In genomic region chr1:120068683-120069066, GRCh38 we compare ENCODE assay signal across 8 cellular contexts. TPM values are rescaled to one million over a fixed set of nuclear protein-coding genes. Genes with fewer than 3 reads are reported as not detected.
DNase-seq lines count a peak whose midpoint lies in the region; ATAC-seq and TF ChIP-seq lines count a peak whose summit lies in the region.
"Not testable (repeated sequence)": the region's sequence is repeated elsewhere in the genome, so short reads cannot be mapped to it uniquely, and the experiment has no call there.

No MANE protein-coding gene starts in this region.

- 0% methylated on average over 13 of the region's 28 CpGs; no CpG with 5 or more reads in 1 of the 2 donors for WGBS in body of pancreas, 2 donors
- WGBS in mesendoderm (ENCODE audit: extremely low coverage, insufficient coverage, low lambda C conversion rate) = no CpG with 5 or more reads among the region's 28 CpGs
- WGBS in upper lobe of left lung, 2 donors = no CpG with 5 or more reads among the region's 28 CpGs

- H2AK5ac ChIP-seq in mesendoderm (ENCODE audit: low read length) = not testable (repeated sequence)

- H3K27ac ChIP-seq in body of pancreas (peak overlapping the region; percentile 6 to 83 (median 80)), foreskin keratinocyte (peak overlapping the region; percentile 54), upper lobe of left lung (peak overlapping the region; percentile 80 to 91 (median 88))
- H3K27ac ChIP-seq in mesendoderm (ENCODE audit: low read depth, low read length) = not testable (repeated sequence)

- not testable (repeated sequence) for H3K27me3 Mint-ChIP-seq in Calu3 (ENCODE audit: unreplicated experiment); activated CD8-positive, alpha-beta T cell treated with anti-CD3 and anti-CD28 coated beads, Interleukin-2, amount 10 ng/mL, durations not matched to agents 7 days and 5 days (ENCODE audit: low read depth)

- H3K27ac Mint-ChIP-seq in Calu3 (ENCODE audit: unreplicated experiment); activated CD8-positive, alpha-beta T cell treated with anti-CD3 and anti-CD28 coated beads, Interleukin-2, amount 10 ng/mL, durations not matched to agents 7 days and 5 days: not testable (repeated sequence)

- CTCF ChIA-PET in Calu3 (lab: Charles Lee); activated CD8-positive, alpha-beta T cell treated with anti-CD3 and anti-CD28 coated beads, Interleukin-2, amount 10 ng/mL, durations not matched to agents 7 days and 5 days (lab: Charles Lee): not testable (repeated sequence)

- not testable (repeated sequence) for H3K9me3 ChIP-seq in NT2/D1 (ENCODE audit: insufficient read depth, low read length); body of pancreas; upper lobe of left lung

- not testable (repeated sequence) for H3K36me3 ChIP-seq in NT2/D1 (ENCODE audit: insufficient read depth, insufficient read length, low read length); body of pancreas (replicated peaks in 1 of 2; ENCODE audit: insufficient read depth in 1 of 2, low read depth in 2 of 2); mesendoderm (ENCODE audit: control insufficient read depth, insufficient read depth, low read length); upper lobe of left lung

- DNase-seq in Calu3 (peak; percentile 8), body of pancreas (peak; percentile 8 to 26 (median 19))
- not testable (repeated sequence) for DNase-seq in NT2/D1 (ENCODE audit: low read depth, low spot score); foreskin keratinocyte; mesendoderm; skeletal muscle cell (ENCODE audit: low read depth); upper lobe of left lung
- DNase-seq in activated CD8-positive, alpha-beta T cell treated with anti-CD3 and anti-CD28 coated beads, Interleukin-2, amount 10 ng/mL, durations not matched to agents 7 days and 5 days = peak; percentile 23

- not testable (repeated sequence) for H3K79me1 ChIP-seq in mesendoderm (ENCODE audit: low read length)

- H3K4me1 Mint-ChIP-seq in Calu3 (ENCODE audit: low read depth, unreplicated experiment); activated CD8-positive, alpha-beta T cell treated with anti-CD3 and anti-CD28 coated beads, Interleukin-2, amount 10 ng/mL, durations not matched to agents 7 days and 5 days (ENCODE audit: low read depth): not testable (repeated sequence)

- not testable (repeated sequence) for H3K36me3 Mint-ChIP-seq in Calu3 (ENCODE audit: insufficient read depth, unreplicated experiment); activated CD8-positive, alpha-beta T cell treated with anti-CD3 and anti-CD28 coated beads, Interleukin-2, amount 10 ng/mL, durations not matched to agents 7 days and 5 days (ENCODE audit: low read depth)

- TF ChIP-seq CTCF in Calu3 (IDR thresholded peaks at IDR 0.05; ENCODE audit: unreplicated experiment); body of pancreas (IDR thresholded peaks at IDR 0.05); foreskin keratinocyte (conservative IDR thresholded peaks at IDR 0.05); upper lobe of left lung (IDR thresholded peaks at IDR 0.05): not testable (repeated sequence)

- not testable (repeated sequence) for H2BK5ac ChIP-seq in mesendoderm (ENCODE audit: low read length)

- not testable (repeated sequence) for H3K4me2 ChIP-seq in mesendoderm (ENCODE audit: low read length)

- not testable (repeated sequence) for TF ChIP-seq EP300 in upper lobe of left lung (IDR thresholded peaks at IDR 0.05)

- intact Hi-C loops in Calu3 (cut with micrococcal nuclease; ENCODE audit: unreplicated experiment); body of pancreas (cut with DNase I): not testable (repeated sequence)

- TF ChIP-seq POLR2A in body of pancreas (IDR thresholded peaks at IDR 0.05); upper lobe of left lung (IDR thresholded peaks at IDR 0.05): not testable (repeated sequence)

- not testable (repeated sequence) for H3K79me2 ChIP-seq in mesendoderm (ENCODE audit: control insufficient read depth, insufficient read depth, low read length)

- not testable (repeated sequence) for H3K4me1 ChIP-seq in NT2/D1 (ENCODE audit: insufficient read depth, insufficient read length); body of pancreas; foreskin keratinocyte; mesendoderm (ENCODE audit: control insufficient read depth, low read depth, low read length); upper lobe of left lung

- H3K4me3 ChIP-seq in NT2/D1 (ENCODE audit: insufficient read length, low read depth) = peak overlapping the region; percentile 39
- peak overlapping the region; percentile 47 to 69 for H3K4me3 ChIP-seq in body of pancreas
- H3K4me3 ChIP-seq in mesendoderm (ENCODE audit: low read length) = not testable (repeated sequence)
- H3K4me3 ChIP-seq in skeletal muscle cell (ENCODE audit: low read depth, low read length) = peak overlapping the region; percentile 52
- H3K4me3 ChIP-seq in upper lobe of left lung = peak overlapping the region; percentile 59 to 71 (median 66)

- peak overlapping the region; percentile 34 for H3K56ac ChIP-seq in mesendoderm (ENCODE audit: low read length)

- H2BK120ac ChIP-seq in mesendoderm (ENCODE audit: low read depth, low read length) = not testable (repeated sequence)

- POLR2A ChIA-PET in activated CD8-positive, alpha-beta T cell treated with anti-CD3 and anti-CD28 coated beads, Interleukin-2, amount 10 ng/mL, durations not matched to agents 7 days and 5 days (lab: Charles Lee) = not testable (repeated sequence)

- not testable (repeated sequence) for BruUV-seq in Calu3 (replicated peaks; lab: Mats Ljungman, UMichigan)

- H4K5ac ChIP-seq in mesendoderm (ENCODE audit: low read length) = not testable (repeated sequence)

- not testable (repeated sequence) for H4K8ac ChIP-seq in mesendoderm (ENCODE audit: low read depth, low read length)

- not testable (repeated sequence) for H3K4ac ChIP-seq in mesendoderm (ENCODE audit: low read depth, low read length)

- not testable (repeated sequence) for H3K27me3 ChIP-seq in NT2/D1 (ENCODE audit: insufficient read depth, insufficient read length); body of pancreas; foreskin keratinocyte; mesendoderm (ENCODE audit: insufficient read depth, low read length, poor library complexity); upper lobe of left lung

- peak overlapping the region; percentile 61 for H3K9ac ChIP-seq in NT2/D1 (ENCODE audit: insufficient read length, low read depth)
- not testable (repeated sequence) for H3K9ac ChIP-seq in mesendoderm (ENCODE audit: low read length)

- ATAC-seq in activated CD8-positive, alpha-beta T cell treated with anti-CD3 and anti-CD28 coated beads, Interleukin-2, amount 10 ng/mL, durations not matched to agents 7 days and 5 days; body of pancreas; foreskin keratinocyte; upper lobe of left lung (ENCODE audit: low FRiP score in 2 of 2): not testable (repeated sequence)

- not testable (repeated sequence) for H2BK15ac ChIP-seq in mesendoderm (replicated peaks; ENCODE audit: low read depth)

- H3K18ac ChIP-seq in mesendoderm (ENCODE audit: low read length) = not testable (repeated sequence)

- H3K23ac ChIP-seq in mesendoderm (ENCODE audit: low read length) = not testable (repeated sequence)

- peak overlapping the region; percentile 57 for H3K4me3 Mint-ChIP-seq in Calu3 (ENCODE audit: low read depth, unreplicated experiment)
- peak overlapping the region; percentile 60 for H3K4me3 Mint-ChIP-seq in activated CD8-positive, alpha-beta T cell treated with anti-CD3 and anti-CD28 coated beads, Interleukin-2, amount 10 ng/mL, durations not matched to agents 7 days and 5 days

- H3K9me3 Mint-ChIP-seq in Calu3 (ENCODE audit: low read depth, unreplicated experiment); activated CD8-positive, alpha-beta T cell treated with anti-CD3 and anti-CD28 coated beads, Interleukin-2, amount 10 ng/mL, durations not matched to agents 7 days and 5 days (ENCODE audit: insufficient read depth): not testable (repeated sequence)

RNA-seq across cellular contexts. Expression of gene NOTCH2, which starts 0.8 kb away (rescaled TPM):
- total RNA-seq in Calu3 (2022) (72.6 and 79.6 TPM in 2 replicates), body of pancreas (10 to 100 TPM; 39.6 to 65.9 TPM), foreskin keratinocyte (44.0 and 51.0 TPM in 2 replicates), upper lobe of left lung (100 to 1,000 TPM in 2 of 6 donors, 10 to 100 TPM in 4; 71.0 to 119 (median 89.1) TPM)
- 10 to 100 TPM; 71.5 to 77.5 TPM for total RNA-seq in activated CD8-positive, alpha-beta T cell treated with anti-CD3 and anti-CD28 coated beads, Interleukin-2, amount 10 ng/mL, durations not matched to agents 7 days and 5 days
- polyA plus RNA-seq in foreskin keratinocyte = 4.8 and 5.5 TPM in 2 replicates
- polyA plus RNA-seq in mesendoderm (2013, experiment 1 of 2) = 16.9 TPM
- polyA plus RNA-seq in mesendoderm (2013, experiment 2 of 2) = 16.1 TPM
